Comparison of ENCODE assay signal across 1 cellular context in the genomic region with DNA sequence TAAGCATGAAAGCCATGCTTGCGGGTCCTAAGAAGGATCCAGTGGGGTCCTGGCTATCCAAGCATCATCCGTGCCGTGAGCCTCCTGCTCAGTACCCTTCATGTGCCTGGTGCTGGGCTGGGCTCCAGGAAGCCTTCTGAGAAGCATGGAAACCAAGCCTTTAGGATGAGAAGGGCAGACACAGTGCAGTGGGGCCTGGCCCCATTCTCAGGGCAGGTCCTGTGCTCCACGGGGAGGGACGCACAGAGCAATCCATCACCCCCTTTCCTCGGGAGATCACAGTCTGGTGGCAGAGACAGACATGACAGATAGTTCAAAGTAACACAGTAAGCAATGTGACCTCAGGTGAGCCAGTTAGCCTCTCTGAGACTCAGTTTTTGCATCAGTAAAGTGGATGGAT.
TF ChIP-seq lines count a peak whose summit lies in the region.

No MANE protein-coding gene starts in this region.

TF ChIP-seq in WTC11, 78 proteins besides CTCF, POLR2A, EP300 and RAD21:
- no peak for TF ChIP-seq ARID4B (CRISPR knock-in tag; IDR thresholded peaks at IDR 0.05; ENCODE audit: borderline replicate concordance)
- no peak for TF ChIP-seq MXD4 (CRISPR knock-in tag; IDR thresholded peaks at IDR 0.05; ENCODE audit: borderline replicate concordance)
- TF ChIP-seq SMAD4 (CRISPR knock-in tag; IDR thresholded peaks at IDR 0.05), result no peak
- no peak for TF ChIP-seq E2F5 (CRISPR knock-in tag; IDR thresholded peaks at IDR 0.05)
- TF ChIP-seq CREB1 (CRISPR knock-in tag; IDR thresholded peaks at IDR 0.05), result no peak
- no peak for TF ChIP-seq ZNF671 (CRISPR knock-in tag; IDR thresholded peaks at IDR 0.05)
- TF ChIP-seq IRF2 (CRISPR knock-in tag; IDR thresholded peaks at IDR 0.05; ENCODE audit: borderline replicate concordance, low read depth), result no peak
- TF ChIP-seq USF2 (CRISPR knock-in tag; IDR thresholded peaks at IDR 0.05), result no peak
